8 cellular contexts compared by ENCODE assay signal in genomic region chr4:140052050-140052449, GRCh38.
DNase-seq lines count a peak whose midpoint lies in the region; ATAC-seq, FAIRE-seq and TF ChIP-seq lines count a peak whose summit lies in the region.

No MANE protein-coding gene starts in this region.

- H3K9me3 ChIP-seq in cardiac muscle cell (ENCODE audit: low read depth): no peaks in the 10 kb centered on the region

- H3K27me3 ChIP-seq in cardiac muscle cell: no peaks in the 10 kb centered on the region

- no peak overlapping the region for H3K27ac ChIP-seq in cardiac muscle cell

- no peak overlapping the region for H3K4me3 Mint-ChIP-seq in activated CD8-positive, alpha-beta T cell treated with anti-CD3 and anti-CD28 coated beads, Interleukin-2, amount 10 ng/mL, durations not matched to agents 7 days and 5 days

- DNase-seq in EL (peak; percentile 39), cardiac muscle cell (ENCODE audit: low read depth in 1 of 2, low spot score in 1 of 2) (peak in 1 of 2 donors; percentile 66), urothelium cell line (ENCODE audit: low spot score) (no peak)
- DNase-seq in activated CD8-positive, alpha-beta T cell treated with anti-CD3 and anti-CD28 coated beads, Interleukin-2, amount 10 ng/mL, durations not matched to agents 7 days and 5 days: peak; percentile 61
- peak; percentile 44 for DNase-seq in stimulated activated CD4-positive, alpha-beta T cell treated with anti-CD3 and anti-CD28 coated beads, Interleukin-4, amount 100 ng/mL, for 1 hour

- no peak overlapping the region for H3K4me3 ChIP-seq in cardiac muscle cell

- no peak for ATAC-seq in activated CD8-positive, alpha-beta T cell treated with anti-CD3 and anti-CD28 coated beads, Interleukin-2, amount 10 ng/mL, durations not matched to agents 7 days and 5 days
- ATAC-seq in GM19395 (IDR thresholded peaks at IDR 0.05; ENCODE audit: unreplicated experiment) (no peak), GM21447 (IDR thresholded peaks at IDR 0.05; ENCODE audit: unreplicated experiment) (no peak)

- H3K27ac Mint-ChIP-seq in activated CD8-positive, alpha-beta T cell treated with anti-CD3 and anti-CD28 coated beads, Interleukin-2, amount 10 ng/mL, durations not matched to agents 7 days and 5 days: no peak overlapping the region

- peaks cover 72% of the 10 kb centered on the region for H3K4me1 Mint-ChIP-seq in activated CD8-positive, alpha-beta T cell treated with anti-CD3 and anti-CD28 coated beads, Interleukin-2, amount 10 ng/mL, durations not matched to agents 7 days and 5 days (ENCODE audit: low read depth)

- POLR2A ChIA-PET in activated CD8-positive, alpha-beta T cell treated with anti-CD3 and anti-CD28 coated beads, Interleukin-2, amount 10 ng/mL, durations not matched to agents 7 days and 5 days (lab: Charles Lee): interaction anchor here (1.0 to 1.7 kb wide), 3 partner anchors 18 to 101 kb away, joined by 3 to 7 read pairs (median 7); partner anchors contain the start of gene MAML3

- no peaks in the 10 kb centered on the region for H3K9me3 Mint-ChIP-seq in activated CD8-positive, alpha-beta T cell treated with anti-CD3 and anti-CD28 coated beads, Interleukin-2, amount 10 ng/mL, durations not matched to agents 7 days and 5 days (ENCODE audit: insufficient read depth)

- no peak for FAIRE-seq in urothelium cell line (lab: Jason Lieb, UNC)

- CTCF ChIA-PET in activated CD8-positive, alpha-beta T cell treated with anti-CD3 and anti-CD28 coated beads, Interleukin-2, amount 10 ng/mL, durations not matched to agents 7 days and 5 days (lab: Charles Lee): interaction anchor here (0.5 to 4.8 kb wide), 30 partner anchors 11 to 397 kb away, joined by 3 to 58 read pairs (median 5); partner anchors contain the start of gene MAML3

- no peaks in the 10 kb centered on the region for H3K36me3 ChIP-seq in cardiac muscle cell

- peaks cover 13% of the 10 kb centered on the region for H3K27me3 Mint-ChIP-seq in activated CD8-positive, alpha-beta T cell treated with anti-CD3 and anti-CD28 coated beads, Interleukin-2, amount 10 ng/mL, durations not matched to agents 7 days and 5 days (ENCODE audit: low read depth)

- peaks cover 43% of the 10 kb centered on the region for H3K4me1 ChIP-seq in cardiac muscle cell (ENCODE audit: low read depth)

- TF ChIP-seq CTCF in LNCAP (IDR thresholded peaks at IDR 0.05) (peak; percentile 37; the same call in 1 of the 2 replicates), cardiac muscle cell (IDR thresholded peaks at IDR 0.05; ENCODE audit: low read depth, low read length) (peak; percentile 70)

- H3K36me3 Mint-ChIP-seq in activated CD8-positive, alpha-beta T cell treated with anti-CD3 and anti-CD28 coated beads, Interleukin-2, amount 10 ng/mL, durations not matched to agents 7 days and 5 days (ENCODE audit: low read depth): peaks cover 2% of the 10 kb centered on the region
